In the genomic region with DNA sequence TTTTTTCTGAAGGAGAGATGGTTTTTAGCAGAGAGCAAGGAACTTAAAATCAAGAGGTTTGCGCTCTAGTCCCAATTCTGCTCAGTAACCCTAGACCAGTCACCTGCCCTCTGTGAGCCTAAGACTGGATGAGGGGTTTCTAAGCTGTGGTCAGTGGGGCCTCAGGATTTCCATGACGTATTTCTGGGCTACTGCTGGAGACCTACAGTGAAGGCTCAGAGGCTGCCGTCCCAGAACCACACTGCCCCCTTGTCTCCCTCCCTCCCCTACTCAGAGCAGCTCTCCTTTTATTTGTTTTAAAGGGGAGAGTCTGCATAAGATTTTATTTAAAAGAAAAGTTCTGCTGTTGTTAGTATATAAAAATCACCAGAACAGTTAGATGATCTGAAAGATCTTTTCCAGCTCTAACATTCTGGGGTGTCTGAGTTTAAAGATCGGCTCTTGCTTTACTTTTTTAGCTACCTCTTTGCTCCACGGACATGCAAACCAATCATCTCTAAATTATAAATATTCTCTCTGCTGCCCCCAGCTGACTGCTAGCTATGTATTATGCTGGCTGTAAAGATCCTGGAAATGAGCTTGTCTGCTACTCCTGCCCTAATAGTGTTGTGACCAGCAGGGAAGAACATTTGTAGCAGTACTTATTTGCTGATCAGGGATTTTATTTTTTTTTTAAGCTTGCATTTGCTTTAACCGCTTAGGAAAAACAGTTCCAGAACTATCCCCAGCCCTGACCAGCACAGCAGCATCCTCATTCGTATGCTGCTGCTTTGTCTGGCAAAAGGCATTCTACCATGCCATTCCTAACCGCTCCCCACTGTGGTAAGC, we compare ENCODE assay signal across 9 cellular contexts. TPM values are rescaled to one million over a fixed set of nuclear protein-coding genes. Genes with fewer than 3 reads are reported as not detected.
A peak's percentile ranks its signal among the peaks of the same experiment; 100 is the strongest.
DNase-seq lines count a peak whose midpoint lies in the region; ATAC-seq and TF ChIP-seq lines count a peak whose summit lies in the region.
"Had no signal": no experiment of that assay in that cellular context is flagged by ENCODE, and none has a peak within 500 bp of the region (broad histone marks: within the 10 kb centered on the region; RNA-seq: fewer than 3 reads in every experiment).

No MANE protein-coding gene starts in this region.

- H3K9me3 ChIP-seq in IMR-90 (ENCODE audit: control insufficient read depth, insufficient read depth, low read length): no peaks in the 10 kb centered on the region

- peaks cover 0 to 15% (median 6%) of the 10 kb centered on the region in 5 donors for H3K27me3 Mint-ChIP-seq in naive thymus-derived CD8-positive, alpha-beta T cell

- no peak overlapping the region for H2BK15ac ChIP-seq in IMR-90 (ENCODE audit: low read depth, low read length)

- H2AK9ac ChIP-seq in IMR-90 (replicated peaks; ENCODE audit: low read depth, low read length, poor library complexity): no peak overlapping the region

- DNase-seq in NCI-H2171 treated with DMSO at 0.1 percent for 48 hours (lab: John Stamatoyannopoulos, UW) (peak; percentile 21), NCI-H2171 (lab: John Stamatoyannopoulos, UW) (no peak), IMR-90 (peak; percentile 47), SK-MEL-5 (ENCODE audit: low read depth, low spot score) (peak; percentile 69), epithelial cell of esophagus (ENCODE audit: low read depth) (peak; percentile 29), NCI-H187 (lab: John Stamatoyannopoulos, UW) (no peak), activated T-cell treated with anti-CD3 and anti-CD28 coated beads for 4 hours (no peak)
- DNase-seq in naive thymus-derived CD8-positive, alpha-beta T cell: peak in 2 of 10 donors; percentile 16 to 23
- DNase-seq: activated T-cell treated with anti-CD3 and anti-CD28 coated beads, Interleukin-2, amount 50 U/mL, for 4 hours had no signal

- H3K36me3 ChIP-seq in IMR-90 (ENCODE audit: control insufficient read depth, insufficient read depth, low read length): no peaks in the 10 kb centered on the region

- in situ Hi-C loops in IMR-90 (cut with MboI; ENCODE audit: low sequenced_read_pairs) (loop anchor here (25.0 kb wide), 1 partner anchor 920 kb away; no protein-coding TSS in a partner anchor), SK-MEL-5 (cut with HindIII; ENCODE audit: low pct_unique_long_range_greater_than_20kb, low sequenced_read_pairs) (no loop called here)

- TF ChIP-seq POLR2A in IMR-90 (IDR thresholded peaks at IDR 0.05; ENCODE audit: low read depth, low read length): no peak

- H3K4me3 Mint-ChIP-seq in naive thymus-derived CD8-positive, alpha-beta T cell: peak overlapping the region; percentile 29 to 81 (median 68)
- H3K4me3 Mint-ChIP-seq: activated T-cell treated with anti-CD3 and anti-CD28 coated beads, Interleukin-2, amount 50 U/mL, for 4 hours had no signal

- dilution Hi-C loops in IMR-90 (cut with HindIII; ENCODE audit: low sequenced_read_pairs, unreplicated experiment): no loop called here

- H3K4me3 ChIP-seq in IMR-90 (ENCODE audit: insufficient read depth, low read depth, low read length) (0 out of 2 replicates have a peak overlapping the region, but pooled peaks have one; percentile 11), epithelial cell of esophagus (ENCODE audit: low read length) (no peak overlapping the region)

- no peak overlapping the region for H2BK20ac ChIP-seq in IMR-90 (ENCODE audit: low read depth, low read length)

- no peaks in the 10 kb centered on the region for H4K20me1 ChIP-seq in IMR-90 (ENCODE audit: insufficient read depth, low read length)

- no peak overlapping the region for H3K27ac ChIP-seq in IMR-90 (ENCODE audit: insufficient read depth, low read length)

- peaks cover 0 to 6% (median 1%) of the 10 kb centered on the region in 4 donors for H3K4me1 Mint-ChIP-seq in naive thymus-derived CD8-positive, alpha-beta T cell

- no peak overlapping the region for H3K4ac ChIP-seq in IMR-90 (ENCODE audit: low read depth, low read length)

- no peaks in the 10 kb centered on the region for H3K36me3 Mint-ChIP-seq in naive thymus-derived CD8-positive, alpha-beta T cell

- POLR2A ChIA-PET in IMR-90 (lab: Charles Lee; ENCODE audit: unreplicated experiment): no interaction called here
- POLR2A ChIA-PET in naive thymus-derived CD8-positive, alpha-beta T cell (lab: Charles Lee): interaction anchor here (1.8 kb wide), 1 partner anchor 28 kb away, joined by 5 read pairs; the partner anchor contains the start of gene NDUFB4

- H3K9ac ChIP-seq in IMR-90 (ENCODE audit: low read depth, low read length): no peak overlapping the region

- no TSS peak for BruUV-seq in IMR-90 (replicated peaks; lab: Mats Ljungman, UMichigan)

- H3K27ac Mint-ChIP-seq in naive thymus-derived CD8-positive, alpha-beta T cell: peak overlapping the region in 6 of 10 donors; percentile 9 to 72 (median 36)

- H2BK5ac ChIP-seq in IMR-90 (ENCODE audit: low read depth, low read length, poor library complexity, severe bottlenecking): no peak overlapping the region

- H4K5ac ChIP-seq in IMR-90 (ENCODE audit: low read depth, low read length): no peak overlapping the region

- H2AFZ ChIP-seq in IMR-90 (replicated peaks; ENCODE audit: low read length, poor library complexity): no peak overlapping the region

- no peak overlapping the region for H2AK5ac ChIP-seq in IMR-90 (ENCODE audit: low read depth, low read length)

- no peak overlapping the region for H4K91ac ChIP-seq in IMR-90 (ENCODE audit: insufficient read depth, low read depth, low read length)

- peak overlapping the region; percentile 37 for H3K4me2 ChIP-seq in IMR-90 (ENCODE audit: low read depth, low read length)

- no peak overlapping the region for H2BK120ac ChIP-seq in IMR-90 (ENCODE audit: low read depth, low read length)

- 80% methylated on average over 2 of the region's 8 CpGs; no CpG with 5 or more reads in 1 of the 2 experiments for WGBS in IMR-90 (ENCODE audit: extremely low coverage in 2 of 2, insufficient read length in 1 of 2), 2 experiments

- H3K4me1 ChIP-seq in IMR-90 (ENCODE audit: control insufficient read depth, insufficient read depth, low read length): 0 out of 2 replicates have a peak, but pooled peaks cover 2% of the 10 kb centered on the region

- H3K79me1 ChIP-seq in IMR-90 (ENCODE audit: low read depth in 1 of 2, low read length in 2 of 2): no peaks in the 10 kb centered on the region

- peak; percentile 93 for ATAC-seq in IMR-90 (ENCODE audit: low read depth)
- peak; percentile 87 to 88 for ATAC-seq in naive thymus-derived CD8-positive, alpha-beta T cell

- no peak overlapping the region for H3K18ac ChIP-seq in IMR-90 (ENCODE audit: low read depth, low read length)

- 0 out of 2 replicates have a peak, but pooled peaks cover 3% of the 10 kb centered on the region for H3K9me1 ChIP-seq in IMR-90 (ENCODE audit: insufficient read depth, low read length)

- TF ChIP-seq CTCF in IMR-90 (conservative IDR thresholded peaks at IDR 0.05; ENCODE audit: low read depth, low read length) (peak; percentile 46), epithelial cell of esophagus (IDR thresholded peaks at IDR 0.05; ENCODE audit: insufficient read depth, low read depth, low read length, missing control alignments) (peak; percentile 50)

- no peak overlapping the region for H3K56ac ChIP-seq in IMR-90 (ENCODE audit: extremely low read depth, insufficient read depth, low read length)

- H3K9me3 Mint-ChIP-seq in naive thymus-derived CD8-positive, alpha-beta T cell: no peaks in the 10 kb centered on the region
- H3K9me3 Mint-ChIP-seq: activated T-cell treated with anti-CD3 and anti-CD28 coated beads, Interleukin-2, amount 50 U/mL, for 4 hours had no signal

- H4K8ac ChIP-seq in IMR-90 (ENCODE audit: low read depth in 2 of 2, low read length in 2 of 2): no peak overlapping the region

- H3K27me3 ChIP-seq in IMR-90 (ENCODE audit: control insufficient read depth, insufficient read depth, low read length): no peaks in the 10 kb centered on the region

- H3K14ac ChIP-seq in IMR-90 (replicated peaks; ENCODE audit: low read depth, low read length): no peak overlapping the region

- intact Hi-C loops in IMR-90 (cut with micrococcal nuclease): loop anchor here (10.0 kb wide), 1 partner anchor 577 kb away; no protein-coding TSS in a partner anchor

- CTCF ChIA-PET in IMR-90 (lab: Yijun Ruan, JAX): interaction anchor here (0.5 to 2.4 kb wide), 23 partner anchors 9 to 934 kb away, joined by 3 to 18 read pairs (median 3); partner anchors contain the start of genes GTF2E1 and RABL3

- H3K23ac ChIP-seq in IMR-90 (ENCODE audit: low read depth, low read length): no peak overlapping the region

- TF ChIP-seq RAD21 in IMR-90 (IDR thresholded peaks at IDR 0.05; ENCODE audit: low read length): peak; percentile 34; the same call in 1 of the 2 replicates

TF ChIP-seq in IMR-90, 13 proteins besides CTCF, POLR2A, EP300 and RAD21:
- TF ChIP-seq MAFK (IDR thresholded peaks at IDR 0.05; ENCODE audit: low read depth, low read length): peak; percentile 31
- TF ChIP-seq RFX5 (IDR thresholded peaks at IDR 0.05; ENCODE audit: low read depth, low read length): no peak
- TF ChIP-seq RCOR1 (IDR thresholded peaks at IDR 0.05; ENCODE audit: insufficient replicate concordance, low read length): no peak

RNA-seq across cellular contexts. Expression of gene NDUFB4, which starts 28.6 kb away (rescaled TPM):
- 53.9 and 62.8 TPM in 2 replicates for total RNA-seq in IMR-90 (2012; rRNA removed)
- 278 and 310 TPM in 2 replicates for polyA plus RNA-seq in IMR-90 (2012; rRNA removed)
- 48.8 and 115 TPM in 2 replicates for polyA plus RNA-seq in IMR-90 (2012; cell fraction: cytosol; rRNA removed)
- 31.2 and 86.3 TPM in 2 replicates for polyA plus RNA-seq in IMR-90 (2012; cell fraction: nucleus; rRNA removed; ENCODE audit: low replicate concordance)
- total RNA-seq in SK-MEL-5 (2014; rRNA removed; shearing (Covaris generic)): 291 and 293 TPM in 2 replicates
- 273 and 305 TPM in 2 replicates for polyA plus RNA-seq in SK-MEL-5 (2015; cell fraction: cytosol; rRNA removed)
- 23.1 and 58.8 TPM in 2 replicates for polyA plus RNA-seq in SK-MEL-5 (2015; cell fraction: nucleus; rRNA removed)
- 100 to 1,000 TPM in 1 of 2 experiments, 10 to 100 TPM in 1; 87.5 to 107 TPM for total RNA-seq in naive thymus-derived CD8-positive, alpha-beta T cell
- 100 to 1,000 TPM; 249 to 277 (median 277) TPM for polyA plus RNA-seq in naive thymus-derived CD8-positive, alpha-beta T cell

Comparison
In these comparisons a context has a peak if more than half of its experiments do, and no peak if none do; other contexts are left out.
1. DNase-seq: peak in NCI-H2171 treated with DMSO at 0.1 percent for 48 hours (single experiment), IMR-90 (single experiment), SK-MEL-5 (single experiment) and epithelial cell of esophagus (single experiment); none in NCI-H2171 (single experiment), NCI-H187 (0 of 2) and activated T-cell treated with anti-CD3 and anti-CD28 coated beads for 4 hours (single experiment).